Comparison of ENCODE assay signal across 17 cellular contexts in the genomic region with DNA sequence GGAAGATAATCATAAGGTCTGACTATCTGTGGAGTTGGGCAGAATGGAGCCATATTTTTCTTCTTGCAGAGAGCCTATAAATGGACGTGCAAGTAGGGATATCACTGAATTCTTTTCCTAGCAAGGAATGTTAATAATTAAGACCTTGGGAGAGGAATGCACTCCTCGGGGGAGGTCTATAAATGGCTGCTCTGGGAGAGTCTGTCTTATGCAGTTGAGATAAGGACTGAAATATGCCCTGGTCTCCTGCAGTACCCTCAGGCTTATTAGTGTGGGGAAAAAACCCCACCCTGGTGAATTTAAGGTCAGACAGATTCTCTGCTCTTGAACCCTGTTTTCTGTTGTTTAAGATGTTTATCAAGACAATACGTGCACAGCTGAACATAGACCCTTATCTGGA. TPM values are rescaled to one million over a fixed set of nuclear protein-coding genes. Genes with fewer than 3 reads are reported as not detected.
"Had no signal": no experiment of that assay in that cellular context is flagged by ENCODE, and none has a peak within 500 bp of the region (broad histone marks: within the 10 kb centered on the region; RNA-seq: fewer than 3 reads in every experiment).

No MANE protein-coding gene starts in this region.

RNA-seq across cellular contexts. Expression of a gene that starts 17.9 kb away (rescaled TPM):
- total RNA-seq: natural killer cell, ovary, progenitor cell of endocrine pancreas, psoas muscle, renal cortical epithelial cell, right cardiac atrium, right lobe of liver, sigmoid colon, smooth muscle cell, spleen, suprapubic skin, testis, transverse colon, upper lobe of right lung, urinary bladder, uterus had no signal
- polyA plus RNA-seq: ovary, psoas muscle, right cardiac atrium, sigmoid colon, smooth muscle cell, spleen, urinary bladder had no signal

RNA-seq across cellular contexts. Expression of a gene that starts 50.5 kb away (rescaled TPM):
- total RNA-seq: progenitor cell of endocrine pancreas, smooth muscle cell had no signal
- polyA plus RNA-seq: neural cell, smooth muscle cell had no signal
